In genomic region chr2:181411105-181411849, GRCh38 we compare ENCODE assay signal across 9 cellular contexts. TPM values are rescaled to one million over a fixed set of nuclear protein-coding genes. Genes with fewer than 3 reads are reported as not detected.
DNase-seq lines count a peak whose midpoint lies in the region; ATAC-seq and TF ChIP-seq lines count a peak whose summit lies in the region.
"Had no signal": no experiment of that assay in that cellular context is flagged by ENCODE, and none has a peak within 500 bp of the region (broad histone marks: within the 10 kb centered on the region; RNA-seq: fewer than 3 reads in every experiment).

No MANE protein-coding gene starts in this region.

- POLR2A ChIA-PET in activated CD8-positive, alpha-beta T cell treated with anti-CD3 and anti-CD28 coated beads, Interleukin-2, amount 10 ng/mL, durations not matched to agents 7 days and 5 days (lab: Charles Lee) = no interaction called here

- no peaks in the 10 kb centered on the region for H3K9me3 ChIP-seq in BE2C

- peak overlapping the region; percentile 27 to 97 (median 80) for H3K27ac Mint-ChIP-seq in naive B cell
- H3K27ac Mint-ChIP-seq in activated CD8-positive, alpha-beta T cell treated with anti-CD3 and anti-CD28 coated beads, Interleukin-2, amount 10 ng/mL, durations not matched to agents 7 days and 5 days = no peak overlapping the region
- H3K27ac Mint-ChIP-seq in activated naive CD4-positive, alpha-beta T cell treated with anti-CD3 and anti-CD28 coated beads for 36 hours = no peak overlapping the region

- peak overlapping the region in 7 of 8 donors; percentile 20 to 82 (median 68) for H3K4me3 Mint-ChIP-seq in naive B cell
- H3K4me3 Mint-ChIP-seq in activated CD8-positive, alpha-beta T cell treated with anti-CD3 and anti-CD28 coated beads, Interleukin-2, amount 10 ng/mL, durations not matched to agents 7 days and 5 days = no peak overlapping the region
- H3K4me3 Mint-ChIP-seq in activated naive CD4-positive, alpha-beta T cell treated with anti-CD3 and anti-CD28 coated beads for 36 hours = no peak overlapping the region
- H3K4me3 Mint-ChIP-seq: CD4-positive, CD25-positive, alpha-beta regulatory T cell had no signal

- no peaks in the 10 kb centered on the region for H3K27me3 Mint-ChIP-seq in naive B cell
- no peaks in the 10 kb centered on the region for H3K27me3 Mint-ChIP-seq in activated CD8-positive, alpha-beta T cell treated with anti-CD3 and anti-CD28 coated beads, Interleukin-2, amount 10 ng/mL, durations not matched to agents 7 days and 5 days (ENCODE audit: low read depth)
- no peaks in the 10 kb centered on the region for H3K27me3 Mint-ChIP-seq in activated naive CD4-positive, alpha-beta T cell treated with anti-CD3 and anti-CD28 coated beads for 36 hours (ENCODE audit: low read depth)

- intact Hi-C loops in cardiac septum (cut with DNase I) = no loop called here
- intact Hi-C loops in activated naive CD4-positive, alpha-beta T cell treated with anti-CD3 and anti-CD28 coated beads for 36 hours (cut with micrococcal nuclease) = no loop called here

- no peak overlapping the region for H3K4me3 ChIP-seq in BE2C (ENCODE audit: low read depth, low read length)

- no peak for TF ChIP-seq CTCF in BE2C (IDR thresholded peaks at IDR 0.05; ENCODE audit: low read depth, low read length)

- H3K4me1 ChIP-seq in BE2C = peaks cover 8% of the 10 kb centered on the region

- H3K27me3 ChIP-seq in BE2C = no peaks in the 10 kb centered on the region

- H3K9me3 Mint-ChIP-seq in naive B cell = peaks cover 2 to 16% (median 6%) of the 10 kb centered on the region in 7 donors
- peaks cover 16% of the 10 kb centered on the region for H3K9me3 Mint-ChIP-seq in activated CD8-positive, alpha-beta T cell treated with anti-CD3 and anti-CD28 coated beads, Interleukin-2, amount 10 ng/mL, durations not matched to agents 7 days and 5 days (ENCODE audit: insufficient read depth)
- peaks cover 31% of the 10 kb centered on the region for H3K9me3 Mint-ChIP-seq in activated naive CD4-positive, alpha-beta T cell treated with anti-CD3 and anti-CD28 coated beads for 36 hours

- CTCF ChIA-PET in activated CD8-positive, alpha-beta T cell treated with anti-CD3 and anti-CD28 coated beads, Interleukin-2, amount 10 ng/mL, durations not matched to agents 7 days and 5 days (lab: Charles Lee) = interaction anchor here (0.8 kb wide), 1 partner anchor 113 kb away, joined by 3 read pairs; no protein-coding TSS in a partner anchor
- CTCF ChIA-PET in activated naive CD4-positive, alpha-beta T cell treated with anti-CD3 and anti-CD28 coated beads for 36 hours (lab: Charles Lee) = no interaction called here

- peaks cover 0 to 5% of the 10 kb centered on the region in 2 donors for H3K36me3 Mint-ChIP-seq in naive B cell
- peaks cover 13% of the 10 kb centered on the region for H3K36me3 Mint-ChIP-seq in activated CD8-positive, alpha-beta T cell treated with anti-CD3 and anti-CD28 coated beads, Interleukin-2, amount 10 ng/mL, durations not matched to agents 7 days and 5 days (ENCODE audit: low read depth)
- peaks cover 8% of the 10 kb centered on the region for H3K36me3 Mint-ChIP-seq in activated naive CD4-positive, alpha-beta T cell treated with anti-CD3 and anti-CD28 coated beads for 36 hours (ENCODE audit: low read depth)

- peak; percentile 95 for ATAC-seq in GM19397 (IDR thresholded peaks at IDR 0.05; ENCODE audit: unreplicated experiment)
- ATAC-seq in HG03378 (IDR thresholded peaks at IDR 0.05; ENCODE audit: unreplicated experiment) = peak; percentile 94
- ATAC-seq in naive B cell (ENCODE audit: low read depth in 2 of 2) = peak; percentile 98 to 99
- no peak for ATAC-seq in activated CD8-positive, alpha-beta T cell treated with anti-CD3 and anti-CD28 coated beads, Interleukin-2, amount 10 ng/mL, durations not matched to agents 7 days and 5 days

- H3K36me3 ChIP-seq in BE2C = no peaks in the 10 kb centered on the region

- H3K4me1 Mint-ChIP-seq in naive B cell = peaks cover 63 to 83% (median 80%) of the 10 kb centered on the region in 3 donors
- H3K4me1 Mint-ChIP-seq in activated CD8-positive, alpha-beta T cell treated with anti-CD3 and anti-CD28 coated beads, Interleukin-2, amount 10 ng/mL, durations not matched to agents 7 days and 5 days (ENCODE audit: low read depth) = peaks cover 3% of the 10 kb centered on the region
- peaks cover 3% of the 10 kb centered on the region for H3K4me1 Mint-ChIP-seq in activated naive CD4-positive, alpha-beta T cell treated with anti-CD3 and anti-CD28 coated beads for 36 hours (ENCODE audit: low read depth)

- DNase-seq in BE2C = peak; percentile 93
- peak; percentile 94 for DNase-seq in NCI-H69 (lab: John Stamatoyannopoulos, UW)
- DNase-seq in naive B cell = peak; percentile 69
- no peak for DNase-seq in activated CD8-positive, alpha-beta T cell treated with anti-CD3 and anti-CD28 coated beads, Interleukin-2, amount 10 ng/mL, durations not matched to agents 7 days and 5 days
- no peak for DNase-seq in cardiac septum (ENCODE audit: low spot score)
- DNase-seq in activated naive CD4-positive, alpha-beta T cell treated with anti-CD3 and anti-CD28 coated beads for 36 hours = no peak
- DNase-seq: CD4-positive, CD25-positive, alpha-beta regulatory T cell had no signal

RNA-seq across cellular contexts. Expression of gene ITGA4, which starts 45.9 kb away (rescaled TPM):
- polyA plus RNA-seq in BE2C (2012; ENCODE audit: insufficient read depth, insufficient read length, low read depth) = not detected
- polyA plus RNA-seq in naive B cell (ENCODE audit: low read depth in 6 of 6) = 100 to 1,000 TPM; 129 to 160 (median 153) TPM
- total RNA-seq in activated CD8-positive, alpha-beta T cell treated with anti-CD3 and anti-CD28 coated beads, Interleukin-2, amount 10 ng/mL, durations not matched to agents 7 days and 5 days = 100 to 1,000 TPM; 144 to 152 TPM
- total RNA-seq in cardiac septum = 3.4 TPM
- 10 to 100 TPM; 26.6 to 27.8 TPM for total RNA-seq in activated naive CD4-positive, alpha-beta T cell treated with anti-CD3 and anti-CD28 coated beads for 36 hours

Comparison
In these comparisons a context has a peak if more than half of its experiments do, and no peak if none do; other contexts are left out.
1. DNase-seq: peak in BE2C (single experiment), NCI-H69 (single experiment) and naive B cell (single experiment); none in activated CD8-positive, alpha-beta T cell treated with anti-CD3 and anti-CD28 coated beads, Interleukin-2, amount 10 ng/mL, durations not matched to agents 7 days and 5 days (single experiment), cardiac septum (single experiment) and activated naive CD4-positive, alpha-beta T cell treated with anti-CD3 and anti-CD28 coated beads for 36 hours (single experiment).
2. H3K27ac Mint-ChIP-seq: peak in naive B cell (6 of 6); none in activated CD8-positive, alpha-beta T cell treated with anti-CD3 and anti-CD28 coated beads, Interleukin-2, amount 10 ng/mL, durations not matched to agents 7 days and 5 days (single experiment) and activated naive CD4-positive, alpha-beta T cell treated with anti-CD3 and anti-CD28 coated beads for 36 hours (single experiment).
3. H3K4me3 Mint-ChIP-seq: peak in naive B cell (7 of 8); none in activated CD8-positive, alpha-beta T cell treated with anti-CD3 and anti-CD28 coated beads, Interleukin-2, amount 10 ng/mL, durations not matched to agents 7 days and 5 days (single experiment) and activated naive CD4-positive, alpha-beta T cell treated with anti-CD3 and anti-CD28 coated beads for 36 hours (single experiment).
4. RNA of gene ITGA4, which starts 45.9 kb away (total RNA-seq): 144 to 152 TPM in activated CD8-positive, alpha-beta T cell treated with anti-CD3 and anti-CD28 coated beads, Interleukin-2, amount 10 ng/mL, durations not matched to agents 7 days and 5 days; 26.6 to 27.8 TPM in activated naive CD4-positive, alpha-beta T cell treated with anti-CD3 and anti-CD28 coated beads for 36 hours and 3.4 TPM in cardiac septum (single experiment); every median in the first group is over 4 times any median in the second.